17 cellular contexts compared by ENCODE assay signal in the genomic region with DNA sequence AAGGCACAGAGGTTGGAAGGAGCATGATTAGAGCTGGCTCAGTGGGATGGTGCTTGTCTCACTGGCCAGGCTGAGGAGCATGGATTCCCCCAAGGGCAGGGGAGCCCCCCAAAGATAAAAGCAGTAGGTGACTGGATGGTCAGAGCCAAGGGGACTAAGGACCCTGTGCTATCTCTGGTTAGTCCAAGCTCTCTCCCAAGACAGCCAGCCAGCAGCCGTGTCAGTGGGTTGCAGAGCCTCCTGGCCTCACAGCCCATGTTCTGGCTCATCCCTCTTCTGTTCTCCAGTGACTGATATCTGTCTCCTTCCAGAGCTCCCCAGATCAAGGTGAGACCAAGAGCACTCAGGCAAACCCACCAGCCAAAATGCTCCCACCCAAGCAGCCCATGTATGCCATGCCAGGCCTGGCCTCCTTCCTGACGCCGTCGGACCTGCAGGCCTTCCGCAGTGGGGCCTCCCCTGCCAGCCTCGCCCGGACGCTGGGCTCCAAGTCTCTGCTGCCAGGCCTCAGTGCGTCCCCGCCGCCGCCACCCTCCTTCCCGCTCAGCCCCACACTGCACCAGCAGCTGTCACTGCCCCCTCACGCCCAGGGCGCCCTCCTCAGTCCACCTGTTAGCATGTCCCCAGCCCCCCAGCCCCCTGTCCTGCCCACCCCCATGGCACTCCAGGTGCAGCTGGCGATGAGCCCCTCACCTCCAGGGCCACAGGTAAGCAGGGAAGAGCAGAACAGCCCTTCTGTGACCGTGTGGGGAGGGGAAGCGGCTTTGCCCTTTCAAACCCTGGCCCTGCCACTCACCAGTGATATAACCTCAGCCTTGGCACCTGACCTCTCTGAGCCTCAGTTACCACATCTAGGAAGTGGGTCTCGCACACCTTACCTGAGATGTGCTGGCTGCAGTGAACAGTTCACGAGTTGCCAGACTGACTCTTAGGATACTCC.
DNase-seq lines count a peak whose midpoint lies in the region; ATAC-seq, FAIRE-seq and TF ChIP-seq lines count a peak whose summit lies in the region.
"Had no signal": no experiment of that assay in that cellular context is flagged by ENCODE, and none has a peak within 500 bp of the region (broad histone marks: within the 10 kb centered on the region; RNA-seq: fewer than 3 reads in every experiment).

No MANE protein-coding gene starts in this region.

- POLR2A ChIA-PET in activated naive CD8-positive, alpha-beta T cell treated with anti-CD3 and anti-CD28 coated beads, Interleukin-2, amount 10 ng/mL, durations not matched to agents 7 days and 5 days (lab: Charles Lee) = no interaction called here
- POLR2A ChIA-PET in H1 (lab: Charles Lee; ENCODE audit: partially characterized antibody) = no interaction called here

- H4K8ac ChIP-seq in H1 (ENCODE audit: extremely low read depth, insufficient read depth, low read length) (peak overlapping the region; percentile 38; the same call in 1 of the 2 replicates), neuronal stem cell (ENCODE audit: low read depth, low read length) (no peak overlapping the region)

- no peak for ATAC-seq in activated naive CD8-positive, alpha-beta T cell treated with anti-CD3 and anti-CD28 coated beads, Interleukin-2, amount 10 ng/mL, durations not matched to agents 7 days and 5 days (ENCODE audit: low read depth)
- no peak for ATAC-seq in activated naive CD8-positive, alpha-beta T cell treated with anti-CD3 and anti-CD28 coated beads, Interleukin-2, amount 50 U/mL, for 24 hours
- no peak for ATAC-seq in upper lobe of right lung
- ATAC-seq: A549 had no signal

- H3K14ac ChIP-seq in H1 (ENCODE audit: insufficient read length) = no peak overlapping the region
- no peak overlapping the region for H3K14ac ChIP-seq in neuronal stem cell (ENCODE audit: low read length)

- intact Hi-C loops in upper lobe of right lung (cut with DNase I) = no loop called here

- TF ChIP-seq POLR2A in H1 (IDR thresholded peaks at IDR 0.05; ENCODE audit: control extremely low read depth in 1 of 2, low read depth in 2 of 2, low read length in 2 of 2) = no peak

- peaks cover 14% of the 10 kb centered on the region for H3K9me3 Mint-ChIP-seq in activated naive CD8-positive, alpha-beta T cell treated with anti-CD3 and anti-CD28 coated beads, Interleukin-2, amount 10 ng/mL, durations not matched to agents 7 days and 5 days
- H3K9me3 Mint-ChIP-seq in activated naive CD8-positive, alpha-beta T cell treated with anti-CD3 and anti-CD28 coated beads, Interleukin-2, amount 50 U/mL, for 24 hours = no peaks in the 10 kb centered on the region

- H3K27ac ChIP-seq in H1 (ENCODE audit: low read depth, low read length) (no peak overlapping the region), neuronal stem cell (replicated peaks; ENCODE audit: low read length) (no peak overlapping the region), upper lobe of right lung (no peak overlapping the region)
- H3K27ac ChIP-seq: A549, PC-9 had no signal

- H3K4me2 ChIP-seq in H1 (ENCODE audit: insufficient read depth in 1 of 2, low read depth in 2 of 2, low read length in 2 of 2) = no peak overlapping the region
- H3K4me2 ChIP-seq in neuronal stem cell (ENCODE audit: insufficient read depth, low read length, poor library complexity, severe bottlenecking) = peak overlapping the region; percentile 2
- H3K4me2 ChIP-seq: A549, PC-9 had no signal

- H3K4me1 ChIP-seq in H1 (replicated peaks in 1 of 4; ENCODE audit: control insufficient read depth in 3 of 4, insufficient read depth in 4 of 4, low read length in 3 of 4) (peaks cover 0 to 4% (median 1%) of the 10 kb centered on the region in 4 experiments; a peak in 3 of 7 replicates), neuronal stem cell (ENCODE audit: control insufficient read depth in 2 of 2, insufficient read depth in 1 of 2, low read depth in 1 of 2, low read length in 2 of 2) (no peaks in the 10 kb centered on the region), upper lobe of right lung (peaks cover 3% of the 10 kb centered on the region)
- H3K4me1 ChIP-seq: A549 had no signal

- H3K4me1 Mint-ChIP-seq in activated naive CD8-positive, alpha-beta T cell treated with anti-CD3 and anti-CD28 coated beads, Interleukin-2, amount 10 ng/mL, durations not matched to agents 7 days and 5 days = peaks cover 37% of the 10 kb centered on the region
- H3K4me1 Mint-ChIP-seq in activated naive CD8-positive, alpha-beta T cell treated with anti-CD3 and anti-CD28 coated beads, Interleukin-2, amount 50 U/mL, for 24 hours = peaks cover 40% of the 10 kb centered on the region

- H3K9me3 ChIP-seq in H1 (ENCODE audit: insufficient read depth in 2 of 2, low read depth in 1 of 2, low read length in 1 of 2) (no peaks in the 10 kb centered on the region), neuronal stem cell (replicated peaks in 1 of 2; ENCODE audit: control insufficient read depth in 2 of 2, insufficient read depth in 1 of 2, low read depth in 1 of 2, low read length in 2 of 2) (no peaks in the 10 kb centered on the region), upper lobe of right lung (no peaks in the 10 kb centered on the region)

- H2BK20ac ChIP-seq in H1 (ENCODE audit: low read length) = no peak overlapping the region

- H3K4ac ChIP-seq in H1 (replicated peaks; ENCODE audit: insufficient read length, low read depth, low read length) = no peak overlapping the region
- H3K4ac ChIP-seq in neuronal stem cell (ENCODE audit: low read length) = no peak overlapping the region

- H3K79me2 ChIP-seq in H1 (ENCODE audit: control insufficient read depth in 1 of 2, insufficient read depth in 2 of 2, low read length in 2 of 2) = no peaks in the 10 kb centered on the region

- TF ChIP-seq RAD21 in H1 (IDR thresholded peaks at IDR 0.05 in 1 of 2, conservative IDR thresholded peaks at IDR 0.05 in 1 of 2; ENCODE audit: low read depth in 2 of 2, low read length in 2 of 2) = no peak

- no peak overlapping the region for H3K23ac ChIP-seq in H1 (ENCODE audit: insufficient read length)
- peak overlapping the region; percentile 65 for H3K23ac ChIP-seq in neuronal stem cell (ENCODE audit: low read depth, low read length, poor library complexity)

- no peak for FAIRE-seq in H1 (lab: Jason Lieb, UNC)
- FAIRE-seq: A549 had no signal

- 88% methylated on average over 6 of the region's 20 CpGs; no CpG with 5 or more reads in 1 of the 2 experiments for WGBS in H1 (ENCODE audit: extremely low coverage in 1 of 2, insufficient coverage in 1 of 2, insufficient read length in 1 of 2, insufficient replicate concordance in 2 of 2, low coverage in 1 of 2, low lambda C conversion rate in 2 of 2, missing lambda C conversion rate in 1 of 2), 2 experiments
- WGBS in neuronal stem cell (ENCODE audit: extremely low coverage in 2 of 2, insufficient read length in 2 of 2, insufficient replicate concordance in 1 of 2), 2 donors = no CpG with 5 or more reads among the region's 20 CpGs

- H3K79me1 ChIP-seq in H1 (ENCODE audit: low read depth, low read length) (no peaks in the 10 kb centered on the region), neuronal stem cell (ENCODE audit: low read depth, low read length) (peaks cover 2% of the 10 kb centered on the region)

- H3K18ac ChIP-seq in H1 (ENCODE audit: extremely low read depth, low read length) = no peak overlapping the region
- peak overlapping the region; percentile 48 for H3K18ac ChIP-seq in neuronal stem cell (ENCODE audit: low read length)

- H2AK5ac ChIP-seq in H1 (ENCODE audit: low read depth, low read length) (no peak overlapping the region), neuronal stem cell (ENCODE audit: low read depth, low read length) (no peak overlapping the region)

- H3K27me3 ChIP-seq in H1 (replicated peaks in 1 of 4; ENCODE audit: control insufficient read depth in 3 of 4, extremely low read depth in 1 of 4, insufficient read depth in 3 of 4, low read length in 3 of 4) (no peaks in the 10 kb centered on the region; a peak in 1 of 7 replicates), neuronal stem cell (ENCODE audit: control insufficient read depth in 3 of 3, insufficient read depth in 3 of 3, low read depth in 1 of 3, low read length in 3 of 3) (no peaks in the 10 kb centered on the region), upper lobe of right lung (no peaks in the 10 kb centered on the region)

- H3K4me3 Mint-ChIP-seq in activated naive CD8-positive, alpha-beta T cell treated with anti-CD3 and anti-CD28 coated beads, Interleukin-2, amount 10 ng/mL, durations not matched to agents 7 days and 5 days = no peak overlapping the region
- H3K4me3 Mint-ChIP-seq in activated naive CD8-positive, alpha-beta T cell treated with anti-CD3 and anti-CD28 coated beads, Interleukin-2, amount 50 U/mL, for 24 hours = no peak overlapping the region

- no peak overlapping the region for H3K27ac Mint-ChIP-seq in activated naive CD8-positive, alpha-beta T cell treated with anti-CD3 and anti-CD28 coated beads, Interleukin-2, amount 10 ng/mL, durations not matched to agents 7 days and 5 days
- no peak overlapping the region for H3K27ac Mint-ChIP-seq in activated naive CD8-positive, alpha-beta T cell treated with anti-CD3 and anti-CD28 coated beads, Interleukin-2, amount 50 U/mL, for 24 hours

- no peak overlapping the region for H2BK5ac ChIP-seq in H1 (ENCODE audit: low read depth, low read length)
- H2BK5ac ChIP-seq in neuronal stem cell (ENCODE audit: low read length) = no peak overlapping the region

- peak; percentile 19 for DNase-seq in activated naive CD8-positive, alpha-beta T cell treated with anti-CD3 and anti-CD28 coated beads, Interleukin-2, amount 10 ng/mL, durations not matched to agents 7 days and 5 days
- DNase-seq in activated naive CD8-positive, alpha-beta T cell treated with anti-CD3 and anti-CD28 coated beads, Interleukin-2, amount 50 U/mL, for 24 hours = no peak
- DNase-seq in H1 (ENCODE audit: low read depth in 1 of 2, low spot score in 2 of 2) (peak in 1 of 2 experiments; percentile 30), neuronal stem cell (ENCODE audit: low spot score) (no peak), upper lobe of right lung (peak; percentile 26), kidney tubule cell (ENCODE audit: low spot score) (no peak), superior temporal gyrus (ENCODE audit: extremely low spot score) (no peak), NCI-H2227 (lab: John Stamatoyannopoulos, UW; ENCODE audit: unreplicated experiment) (no peak)
- DNase-seq: C1 segment of cervical spinal cord, COR-L47, GOT3, NCI-H1048, NCI-H146, NCI-H2081, NCI-H524, PC-9 had no signal

- CTCF ChIA-PET in H1 (lab: Charles Lee; ENCODE audit: partially characterized antibody) = interaction anchor here (1.3 kb wide), 1 partner anchor 10 kb away, joined by 3 read pairs; no protein-coding TSS in a partner anchor

- H3K27me3 Mint-ChIP-seq in activated naive CD8-positive, alpha-beta T cell treated with anti-CD3 and anti-CD28 coated beads, Interleukin-2, amount 10 ng/mL, durations not matched to agents 7 days and 5 days = peaks cover 7% of the 10 kb centered on the region
- H3K27me3 Mint-ChIP-seq in activated naive CD8-positive, alpha-beta T cell treated with anti-CD3 and anti-CD28 coated beads, Interleukin-2, amount 50 U/mL, for 24 hours = peaks cover 2% of the 10 kb centered on the region

- H3K23me2 ChIP-seq in H1 (ENCODE audit: low read depth, low read length) = no peaks in the 10 kb centered on the region

- no peak overlapping the region for H2AFZ ChIP-seq in H1 (ENCODE audit: low read length)
- H2AFZ ChIP-seq in neuronal stem cell (ENCODE audit: low read length) = no peak overlapping the region
- H2AFZ ChIP-seq: PC-9 had no signal

- H4K91ac ChIP-seq in H1 (replicated peaks; ENCODE audit: insufficient read length, low read length) = no peak overlapping the region
- H4K91ac ChIP-seq in neuronal stem cell (ENCODE audit: low read depth, low read length, poor library complexity) = no peak overlapping the region

- H4K20me1 ChIP-seq in H1 (replicated peaks in 1 of 2; ENCODE audit: control insufficient read depth in 1 of 2, insufficient read depth in 2 of 2, low read length in 2 of 2) = no peaks in the 10 kb centered on the region

- TF ChIP-seq CTCF in H1 (IDR thresholded peaks at IDR 0.05; ENCODE audit: control extremely low read depth in 1 of 3, insufficient read depth in 1 of 3, low read depth in 1 of 3, low read length in 3 of 3) (no peak), upper lobe of right lung (IDR thresholded peaks at IDR 0.05) (no peak)

- H4K5ac ChIP-seq in H1 (ENCODE audit: insufficient read length, low read depth, low read length) = no peak overlapping the region

- H2BK12ac ChIP-seq in H1 (ENCODE audit: low read depth, low read length) (no peak overlapping the region), neuronal stem cell (ENCODE audit: low read length) (no peak overlapping the region)

- H3K36me3 ChIP-seq in H1 (ENCODE audit: control insufficient read depth in 2 of 4, insufficient read depth in 4 of 4, low read length in 3 of 4) (no peaks in the 10 kb centered on the region), neuronal stem cell (replicated peaks in 1 of 2; ENCODE audit: control insufficient read depth in 2 of 2, insufficient read depth in 2 of 2, low read length in 2 of 2) (no peaks in the 10 kb centered on the region), upper lobe of right lung (no peaks in the 10 kb centered on the region)

- H3K4me3 ChIP-seq in H1 (ENCODE audit: extremely low read depth in 1 of 4, insufficient read depth in 2 of 4, low read depth in 3 of 4, low read length in 4 of 4) = no peak overlapping the region
- H3K4me3 ChIP-seq in neuronal stem cell (ENCODE audit: low read length in 2 of 2) = no peak overlapping the region
- H3K4me3 ChIP-seq in upper lobe of right lung = no peak overlapping the region
- H3K4me3 ChIP-seq: A549, PC-9 had no signal

- no peak overlapping the region for H3K9ac ChIP-seq in H1 (replicated peaks in 1 of 4; ENCODE audit: extremely low read depth in 1 of 4, low read depth in 3 of 4, low read length in 3 of 4)
- peak overlapping the region; percentile 70 for H3K9ac ChIP-seq in neuronal stem cell (ENCODE audit: low read depth, low read length, poor library complexity)

- H2BK120ac ChIP-seq in H1 (replicated peaks; ENCODE audit: low read depth, low read length) = no peak overlapping the region
- H2BK120ac ChIP-seq in neuronal stem cell (ENCODE audit: low read depth, low read length) = no peak overlapping the region

- TF ChIP-seq EP300 in H1 (IDR thresholded peaks at IDR 0.05; ENCODE audit: borderline replicate concordance in 1 of 2, low read depth in 2 of 2, low read length in 2 of 2) = no peak

- H3K56ac ChIP-seq in H1 (replicated peaks; ENCODE audit: insufficient read length, low read depth, low read length) = no peak overlapping the region

- no peak overlapping the region for H2BK15ac ChIP-seq in H1 (ENCODE audit: low read length)
- H2BK15ac ChIP-seq in neuronal stem cell (ENCODE audit: low read length) = no peak overlapping the region

- peaks cover 11% of the 10 kb centered on the region for H3K36me3 Mint-ChIP-seq in activated naive CD8-positive, alpha-beta T cell treated with anti-CD3 and anti-CD28 coated beads, Interleukin-2, amount 10 ng/mL, durations not matched to agents 7 days and 5 days
- H3K36me3 Mint-ChIP-seq in activated naive CD8-positive, alpha-beta T cell treated with anti-CD3 and anti-CD28 coated beads, Interleukin-2, amount 50 U/mL, for 24 hours (ENCODE audit: low read depth) = peaks cover 1% of the 10 kb centered on the region

Comparison
In these comparisons a context has a peak if more than half of its experiments do, and no peak if none do; other contexts are left out.
1. DNase-seq: peak in activated naive CD8-positive, alpha-beta T cell treated with anti-CD3 and anti-CD28 coated beads, Interleukin-2, amount 10 ng/mL, durations not matched to agents 7 days and 5 days (single experiment) and upper lobe of right lung (single experiment); none in activated naive CD8-positive, alpha-beta T cell treated with anti-CD3 and anti-CD28 coated beads, Interleukin-2, amount 50 U/mL, for 24 hours (single experiment), neuronal stem cell (single experiment), kidney tubule cell (single experiment), superior temporal gyrus (single experiment) and NCI-H2227 (single experiment).